20 cellular contexts compared by ENCODE assay signal in genomic region chr10:30709229-30709628, GRCh38.
DNase-seq lines count a peak whose midpoint lies in the region; ATAC-seq, FAIRE-seq and TF ChIP-seq lines count a peak whose summit lies in the region.
"Had no signal": no experiment of that assay in that cellular context is flagged by ENCODE, and none has a peak within 500 bp of the region (broad histone marks: within the 10 kb centered on the region; RNA-seq: fewer than 3 reads in every experiment).

No MANE protein-coding gene starts in this region.

- no peaks in the 10 kb centered on the region for H3K36me3 ChIP-seq in CD4-positive, alpha-beta memory T cell (ENCODE audit: insufficient read depth, low read length)
- H3K36me3 ChIP-seq in WERI-Rb-1 = no peaks in the 10 kb centered on the region
- H3K36me3 ChIP-seq in keratinocyte (ENCODE audit: control insufficient read depth in 2 of 2, extremely low read depth in 1 of 2, insufficient read depth in 2 of 2, low read length in 2 of 2) = no peaks in the 10 kb centered on the region
- H3K36me3 ChIP-seq: transverse colon had no signal

- dilution Hi-C loops in keratinocyte (cut with MboI; ENCODE audit: extremely low pct_ligation_motif_present, low sequenced_read_pairs) = no loop called here

- H3K4me1 Mint-ChIP-seq in CD4-positive, alpha-beta memory T cell = peaks cover 9 to 24% (median 19%) of the 10 kb centered on the region in 4 donors

- H3K27me3 ChIP-seq in CD4-positive, alpha-beta memory T cell (ENCODE audit: insufficient read depth, low read length) = no peaks in the 10 kb centered on the region
- H3K27me3 ChIP-seq in WERI-Rb-1 (ENCODE audit: insufficient read depth, low read depth, severe bottlenecking) (no peaks in the 10 kb centered on the region), keratinocyte (ENCODE audit: control insufficient read depth, extremely low read depth, insufficient read depth, low read length) (no peaks in the 10 kb centered on the region)
- H3K27me3 ChIP-seq: transverse colon had no signal

- intact Hi-C loops in CD4-positive, alpha-beta memory T cell (cut with micrococcal nuclease) = loop anchor here (5.0 to 10.0 kb wide), 2 partner anchors 326 to 1348 kb away; partner anchors contain the start of genes KIF5B and ZNF438

- peaks cover 3 to 5% of the 10 kb centered on the region in 2 donors for H3K36me3 Mint-ChIP-seq in CD4-positive, alpha-beta memory T cell

- no peak overlapping the region for H3K27ac ChIP-seq in CD4-positive, alpha-beta memory T cell (ENCODE audit: low read depth, low read length)
- H3K27ac ChIP-seq in WERI-Rb-1 (no peak overlapping the region), keratinocyte (ENCODE audit: control insufficient read depth, insufficient read depth, low read length) (no peak overlapping the region)
- H3K27ac ChIP-seq: transverse colon had no signal

- no peak overlapping the region for H2AFZ ChIP-seq in keratinocyte (ENCODE audit: control insufficient read depth, low read length)

- H3K4me3 Mint-ChIP-seq in CD4-positive, alpha-beta memory T cell = no peak overlapping the region
- H3K4me3 Mint-ChIP-seq: activated T-helper 1 cell treated with anti-CD3 and anti-CD28 coated beads, Interleukin-12 subunit alpha, Interleukin-12 subunit beta, Interleukin-2, Interleukin-4 antibody, amounts not matched to agents 30 ng/mL and 10 ng/mL and 1 ng/mL, durations not matched to agents 14 hours and 24 hours and 36 hours; nephron progenitor cell; stimulated activated naive CD8-positive, alpha-beta T cell treated with anti-CD3 and anti-CD28 coated beads, Interleukin-15, Interleukin-2, amounts not matched to agents 100 ng/mL and 50 ng/mL, for 24 hours; T-cell had no signal

- H3K27me3 Mint-ChIP-seq in CD4-positive, alpha-beta memory T cell = no peaks in the 10 kb centered on the region
- H3K27me3 Mint-ChIP-seq: stimulated activated naive CD8-positive, alpha-beta T cell treated with anti-CD3 and anti-CD28 coated beads, Interleukin-15, Interleukin-2, amounts not matched to agents 100 ng/mL and 50 ng/mL, for 24 hours had no signal

- no peaks in the 10 kb centered on the region for H3K79me2 ChIP-seq in keratinocyte (ENCODE audit: control insufficient read depth, insufficient read depth, low read length)

- FAIRE-seq in keratinocyte (lab: Jason Lieb, UNC) = no peak
- FAIRE-seq: endothelial cell of umbilical vein had no signal

- POLR2A ChIA-PET in CD4-positive, alpha-beta memory T cell (lab: Charles Lee; ENCODE audit: partially characterized antibody) = no interaction called here

- peaks cover 18% of the 10 kb centered on the region for H3K4me1 ChIP-seq in CD4-positive, alpha-beta memory T cell (ENCODE audit: insufficient read depth, low read length)
- no peaks in the 10 kb centered on the region for H3K4me1 ChIP-seq in keratinocyte (ENCODE audit: control insufficient read depth, extremely low read depth, insufficient read depth, low read length)
- H3K4me1 ChIP-seq: transverse colon had no signal

- H4K20me1 ChIP-seq in keratinocyte (ENCODE audit: control insufficient read depth, extremely low read depth, insufficient read depth, low read length) = no peaks in the 10 kb centered on the region

- no peak for DNase-seq in CD4-positive, alpha-beta memory T cell
- DNase-seq in WERI-Rb-1 = no peak
- DNase-seq in keratinocyte (ENCODE audit: low read depth, low spot score) = no peak
- no peak for DNase-seq in DMS153 (lab: John Stamatoyannopoulos, UW)
- DNase-seq: AML-193, foreskin fibroblast, GOT3, NCI-H1105 treated with DMSO at 0.1 percent for 48 hours, NCI-H524 treated with DMSO at 0.1 percent for 48 hours, nephron progenitor cell, posterior cingulate gyrus, SHP77 treated with DMSO at 0.1 percent for 48 hours, T-cell, transverse colon had no signal

- ATAC-seq in HG02884 (IDR thresholded peaks at IDR 0.05; ENCODE audit: unreplicated experiment) (no peak), GM21576 (IDR thresholded peaks at IDR 0.05; ENCODE audit: unreplicated experiment) (no peak)
- ATAC-seq: T-cell had no signal

- TF ChIP-seq CTCF in GM12872 (IDR thresholded peaks at IDR 0.05; ENCODE audit: insufficient read depth, low read depth, low read length) (peak; percentile 42; the same call in 1 of the 3 replicates), WERI-Rb-1 (IDR thresholded peaks at IDR 0.05; ENCODE audit: low read depth, low read length) (peak; percentile 28; the same call in 1 of the 2 replicates), keratinocyte (optimal IDR thresholded peaks at IDR 0.05 in 1 of 3, IDR thresholded peaks at IDR 0.05 in 1 of 3, conservative IDR thresholded peaks at IDR 0.05 in 1 of 3; ENCODE audit: extremely low read depth in 1 of 3, insufficient read depth in 2 of 3, low read length in 3 of 3) (peak in 2 of 3 experiments; percentile 21 to 22)

- H3K4me2 ChIP-seq in keratinocyte (ENCODE audit: control insufficient read depth, extremely low read depth, insufficient read depth, low read depth, low read length) = no peak overlapping the region

- no peak overlapping the region for H3K4me3 ChIP-seq in CD4-positive, alpha-beta memory T cell (ENCODE audit: low read length in 2 of 2)
- H3K4me3 ChIP-seq in WERI-Rb-1 (ENCODE audit: low read depth, low read length) = no peak overlapping the region
- no peak overlapping the region for H3K4me3 ChIP-seq in keratinocyte (ENCODE audit: control insufficient read depth in 2 of 3, extremely low read depth in 1 of 3, insufficient read depth in 2 of 3, low read depth in 1 of 3, low read length in 3 of 3)
- H3K4me3 ChIP-seq: transverse colon had no signal

- H3K9me1 ChIP-seq in keratinocyte (ENCODE audit: control insufficient read depth, extremely low read depth, insufficient read depth, low read length) = no peaks in the 10 kb centered on the region

- H3K27ac Mint-ChIP-seq in CD4-positive, alpha-beta memory T cell = peak overlapping the region in 4 of 7 donors; percentile 11 to 84 (median 50)
- H3K27ac Mint-ChIP-seq: activated T-helper 1 cell treated with anti-CD3 and anti-CD28 coated beads, Interleukin-12 subunit alpha, Interleukin-12 subunit beta, Interleukin-2, Interleukin-4 antibody, amounts not matched to agents 30 ng/mL and 10 ng/mL and 1 ng/mL, durations not matched to agents 14 hours and 24 hours and 36 hours; nephron progenitor cell; stimulated activated naive CD8-positive, alpha-beta T cell treated with anti-CD3 and anti-CD28 coated beads, Interleukin-15, Interleukin-2, amounts not matched to agents 100 ng/mL and 50 ng/mL, for 24 hours; T-cell had no signal

- H3K9me3 ChIP-seq in CD4-positive, alpha-beta memory T cell (ENCODE audit: control insufficient read depth in 1 of 2, low read length in 2 of 2) = peaks cover 0 to 6% of the 10 kb centered on the region in 2 donors
- H3K9me3 ChIP-seq in WERI-Rb-1 (ENCODE audit: severe bottlenecking) (no peaks in the 10 kb centered on the region), keratinocyte (ENCODE audit: control insufficient read depth, low read depth, low read length) (peaks cover 3% of the 10 kb centered on the region)
- H3K9me3 ChIP-seq: transverse colon had no signal

- H3K9ac ChIP-seq in keratinocyte (ENCODE audit: control insufficient read depth, extremely low read depth, insufficient read depth, low read length) = no peak overlapping the region

- CTCF ChIA-PET in CD4-positive, alpha-beta memory T cell (lab: Charles Lee; ENCODE audit: partially characterized antibody) = interaction anchor here (0.7 to 2.4 kb wide), 7 partner anchors 9 to 1546 kb away, joined by 3 to 12 read pairs (median 4); no protein-coding TSS in a partner anchor

- peaks cover 0 to 17% (median 10%) of the 10 kb centered on the region in 8 donors for H3K9me3 Mint-ChIP-seq in CD4-positive, alpha-beta memory T cell
